8 cellular contexts compared by ENCODE assay signal in the genomic region with DNA sequence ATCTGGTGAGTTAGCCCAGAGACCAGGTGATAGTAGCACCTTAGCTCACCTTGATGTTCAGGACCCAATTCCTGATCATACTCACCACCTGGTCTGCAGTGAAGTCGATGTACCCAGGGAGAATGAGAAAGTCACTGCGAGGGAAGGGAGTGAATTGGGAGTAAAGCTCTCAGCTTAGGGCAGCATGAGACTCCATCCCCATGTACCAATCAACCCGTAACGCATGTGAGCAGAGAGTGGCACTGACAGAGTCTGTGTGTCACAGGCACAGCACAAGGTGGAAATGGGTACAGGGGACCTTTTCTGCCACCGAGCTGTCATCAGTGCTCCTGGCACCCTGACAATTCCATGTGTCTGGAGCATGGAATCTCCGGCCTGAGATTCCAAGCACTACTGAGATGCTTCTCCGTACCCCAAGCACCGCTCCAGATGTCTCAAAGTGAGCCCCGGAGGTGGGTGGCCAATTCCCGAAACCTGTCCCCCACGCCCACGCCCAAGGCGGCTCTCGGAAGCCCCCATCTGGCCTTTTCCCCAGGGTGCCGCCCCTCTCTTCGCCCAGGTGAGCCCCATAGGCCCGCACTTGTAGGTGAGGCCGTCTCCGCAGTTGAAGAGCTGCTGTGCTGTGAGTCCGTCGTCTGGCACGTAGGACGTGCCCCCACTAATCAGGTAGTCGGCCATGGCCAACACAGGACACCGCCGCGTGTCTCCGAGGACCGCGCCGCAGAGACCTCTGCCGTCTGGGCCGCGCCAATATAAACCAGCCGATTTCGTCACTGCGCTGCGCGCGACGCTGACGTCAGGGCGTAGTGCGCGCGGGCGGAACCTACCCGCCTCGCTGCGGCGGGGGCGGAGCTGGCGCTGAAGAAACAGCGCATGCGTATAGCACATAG. TPM values are rescaled to one million over a fixed set of nuclear protein-coding genes. Genes with fewer than 3 reads are reported as not detected.
DNase-seq lines count a peak whose midpoint lies in the region; ATAC-seq, FAIRE-seq and TF ChIP-seq lines count a peak whose summit lies in the region.

Gene IMPDH2 (minus strand): TSS at position 726 of the 890 bp plus-strand sequence. CDS start 48 bp downstream, at position 678.

- H3K27ac Mint-ChIP-seq in activated CD4-positive, alpha-beta T cell treated with anti-CD3 and anti-CD28 coated beads, Interleukin-2, amount 10 ng/mL, durations not matched to agents 24 days and 14 days = peak within 1 kb of the TSS; percentile 95

- no peaks in the 10 kb centered on the region for H3K27me3 Mint-ChIP-seq in activated CD4-positive, alpha-beta T cell treated with anti-CD3 and anti-CD28 coated beads, Interleukin-2, amount 10 ng/mL, durations not matched to agents 24 days and 14 days

- intact Hi-C loops in activated CD4-positive, alpha-beta T cell treated with anti-CD3 and anti-CD28 coated beads, Interleukin-2, amount 10 ng/mL, durations not matched to agents 24 days and 14 days (cut with micrococcal nuclease) = loop anchor here (1.0 to 10.0 kb wide), 3 partner anchors 8 to 844 kb away; partner anchors contain the start of genes CDC25A and QRICH1

- peak within 1 kb of the TSS; percentile 98 for H3K4me3 Mint-ChIP-seq in activated CD4-positive, alpha-beta T cell treated with anti-CD3 and anti-CD28 coated beads, Interleukin-2, amount 10 ng/mL, durations not matched to agents 24 days and 14 days

- H3K36me3 Mint-ChIP-seq in activated CD4-positive, alpha-beta T cell treated with anti-CD3 and anti-CD28 coated beads, Interleukin-2, amount 10 ng/mL, durations not matched to agents 24 days and 14 days (ENCODE audit: low read depth) = peaks cover 81% of the 10 kb centered on the region

- DNase-seq in BE2C (peak; percentile 88), GM19239 (ENCODE audit: insufficient read length, low spot score) (peak; percentile 60), NCI-H526 treated with DMSO at 0.1 percent for 48 hours (lab: John Stamatoyannopoulos, UW) (peak; percentile 70), dedifferentiated amniotic fluid mesenchymal stem cell (ENCODE audit: extremely low spot score) (peak; percentile 88), left lobe of liver (ENCODE audit: low spot score) (peak; percentile 95)
- peak; percentile 99 for DNase-seq in activated CD4-positive, alpha-beta T cell treated with anti-CD3 and anti-CD28 coated beads, Interleukin-2, amount 10 ng/mL, durations not matched to agents 24 days and 14 days
- peak; percentile 92 to 94 for DNase-seq in stimulated activated CD4-positive, alpha-beta T cell treated with anti-CD3 and anti-CD28 coated beads, Interleukin-2, amount 100 ng/mL, for 24 hours

- H3K27me3 ChIP-seq in BE2C = no peaks in the 10 kb centered on the region

- peaks cover 33% of the 10 kb centered on the region for H3K36me3 ChIP-seq in BE2C

- no peaks in the 10 kb centered on the region for H3K4me1 ChIP-seq in BE2C

- no peaks in the 10 kb centered on the region for H3K9me3 Mint-ChIP-seq in activated CD4-positive, alpha-beta T cell treated with anti-CD3 and anti-CD28 coated beads, Interleukin-2, amount 10 ng/mL, durations not matched to agents 24 days and 14 days

- H3K4me3 ChIP-seq in BE2C (ENCODE audit: low read depth, low read length) = peak within 1 kb of the TSS; percentile 77

- FAIRE-seq in GM19239 (lab: Jason Lieb, UNC) = peak; percentile 97

- peak; percentile 83 for ATAC-seq in HG03442 (IDR thresholded peaks at IDR 0.05; ENCODE audit: unreplicated experiment)
- peak; percentile 92 for ATAC-seq in left lobe of liver

- peaks cover 34% of the 10 kb centered on the region for H3K4me1 Mint-ChIP-seq in activated CD4-positive, alpha-beta T cell treated with anti-CD3 and anti-CD28 coated beads, Interleukin-2, amount 10 ng/mL, durations not matched to agents 24 days and 14 days

- H3K9me3 ChIP-seq in BE2C = no peaks in the 10 kb centered on the region

- TF ChIP-seq CTCF in BE2C (IDR thresholded peaks at IDR 0.05; ENCODE audit: low read depth, low read length) = no peak

RNA-seq across cellular contexts. Expression of gene IMPDH2, which starts in this region (rescaled TPM):
- 68.3 TPM for polyA plus RNA-seq in BE2C (2012; ENCODE audit: insufficient read depth, insufficient read length, low read depth)
- total RNA-seq in activated CD4-positive, alpha-beta T cell treated with anti-CD3 and anti-CD28 coated beads, Interleukin-2, amount 10 ng/mL, durations not matched to agents 24 days and 14 days = 490 and 496 TPM in 2 replicates
- 38.6 TPM for total RNA-seq in left lobe of liver

Comparison
In these comparisons a context has a peak if more than half of its experiments do, and no peak if none do; other contexts are left out.
1. Peak in every context shown above with its lines: DNase-seq, ATAC-seq and H3K4me3 ChIP-seq.
2. RNA of gene IMPDH2 (total RNA-seq): 490 to 496 TPM in activated CD4-positive, alpha-beta T cell treated with anti-CD3 and anti-CD28 coated beads, Interleukin-2, amount 10 ng/mL, durations not matched to agents 24 days and 14 days; 38.6 TPM in left lobe of liver (single experiment); every median in the first group is over 10 times any median in the second.